In genomic region chr19:7099597-7099921, GRCh38 we compare ENCODE assay signal across 10 cellular contexts. TPM values are rescaled to one million over a fixed set of nuclear protein-coding genes. Genes with fewer than 3 reads are reported as not detected.
DNase-seq lines count a peak whose midpoint lies in the region; TF ChIP-seq lines count a peak whose summit lies in the region.
"Had no signal": no experiment of that assay in that cellular context is flagged by ENCODE, and none has a peak within 500 bp of the region (broad histone marks: within the 10 kb centered on the region; RNA-seq: fewer than 3 reads in every experiment).

No MANE protein-coding gene starts in this region.

- H3K36me3 Mint-ChIP-seq in activated CD4-positive, alpha-beta memory T cell treated with anti-CD3 and anti-CD28 coated beads, Interleukin-2, amount 10 ng/mL, durations not matched to agents 7 days and 5 days (ENCODE audit: low read depth), result peaks cover 24% of the 10 kb centered on the region

- H3K4me1 ChIP-seq in HAP-1, result peaks cover 5% of the 10 kb centered on the region
- H3K4me1 ChIP-seq in iPS-15b (ENCODE audit: control insufficient read depth, insufficient read depth, low read length), result no peaks in the 10 kb centered on the region

- H3K4me3 ChIP-seq in HAP-1 (peak overlapping the region; percentile 54), iPS-15b (ENCODE audit: low read depth, low read length) (peak overlapping the region; percentile 78)

- no peaks in the 10 kb centered on the region for H3K27me3 ChIP-seq in HAP-1 (ENCODE audit: low read depth)
- no peaks in the 10 kb centered on the region for H3K27me3 ChIP-seq in iPS-15b (ENCODE audit: control insufficient read depth, insufficient read depth, low read length)

- peaks cover 25% of the 10 kb centered on the region for H3K9me3 Mint-ChIP-seq in activated CD4-positive, alpha-beta memory T cell treated with anti-CD3 and anti-CD28 coated beads, Interleukin-2, amount 10 ng/mL, durations not matched to agents 7 days and 5 days

- H3K4me1 Mint-ChIP-seq in activated CD4-positive, alpha-beta memory T cell treated with anti-CD3 and anti-CD28 coated beads, Interleukin-2, amount 10 ng/mL, durations not matched to agents 7 days and 5 days, result peaks cover 32% of the 10 kb centered on the region

- H3K36me3 ChIP-seq in HAP-1 (replicated peaks) (no peaks in the 10 kb centered on the region), iPS-15b (ENCODE audit: control insufficient read depth, insufficient read depth, low read length) (no peaks in the 10 kb centered on the region)

- H3K9ac ChIP-seq in iPS-15b (ENCODE audit: low read depth, low read length), result peak overlapping the region; percentile 38

- in situ Hi-C loops in HAP-1 (cut with MboI; ENCODE audit: low sequenced_read_pairs), result no loop called here

- H3K27me3 Mint-ChIP-seq in activated CD4-positive, alpha-beta memory T cell treated with anti-CD3 and anti-CD28 coated beads, Interleukin-2, amount 10 ng/mL, durations not matched to agents 7 days and 5 days, result peaks cover 8% of the 10 kb centered on the region

- peak overlapping the region; percentile 80 for H3K4me3 Mint-ChIP-seq in activated CD4-positive, alpha-beta memory T cell treated with anti-CD3 and anti-CD28 coated beads, Interleukin-2, amount 10 ng/mL, durations not matched to agents 7 days and 5 days

- CTCF ChIA-PET in activated CD4-positive, alpha-beta memory T cell treated with anti-CD3 and anti-CD28 coated beads, Interleukin-2, amount 10 ng/mL, durations not matched to agents 7 days and 5 days (lab: Charles Lee), result interaction anchor here (0.6 to 1.6 kb wide), 13 partner anchors 30 to 700 kb away, joined by 3 to 11 read pairs (median 4); partner anchors contain the start of genes PET100, TRAPPC5, XAB2 and ZNF557

- POLR2A ChIA-PET in activated CD4-positive, alpha-beta memory T cell treated with anti-CD3 and anti-CD28 coated beads, Interleukin-2, amount 10 ng/mL, durations not matched to agents 7 days and 5 days (lab: Charles Lee), result interaction anchor here (0.6 to 3.6 kb wide), 16 partner anchors 22 to 992 kb away, joined by 3 to 38 read pairs (median 3); partner anchors contain the start of genes ARHGEF18, INSR, PET100 and SNAPC2

- TF ChIP-seq CTCF in GM10266 (IDR thresholded peaks at IDR 0.05; ENCODE audit: control insufficient read depth, insufficient read depth, low read depth, missing control alignments), result no peak

- peak in 1 of 2 experiments; percentile 95 for DNase-seq in HAP-1 (ENCODE audit: low spot score in 2 of 2)
- DNase-seq in activated CD4-positive, alpha-beta memory T cell treated with anti-CD3 and anti-CD28 coated beads, Interleukin-2, amount 10 ng/mL, durations not matched to agents 7 days and 5 days, result no peak
- peak in 2 of 3 donors; percentile 12 to 60 for DNase-seq in stimulated activated CD4-positive, alpha-beta T cell treated with anti-CD3 and anti-CD28 coated beads, TNF-alpha, amount 100 ng/mL, for 1 hour (ENCODE audit: low read depth in 3 of 3, low spot score in 1 of 3)
- no peak for DNase-seq in cortex of kidney (lab: John Stamatoyannopoulos, UW)
- DNase-seq in ecto neural progenitor cell (ENCODE audit: low spot score), result no peak
- DNase-seq in GM10266 (ENCODE audit: extremely low spot score), result no peak
- DNase-seq in activated gamma-delta T cell treated with Interleukin-2 at 50 U/mL for 16 hours, result no peak

- peak overlapping the region; percentile 78 for H3K27ac Mint-ChIP-seq in activated CD4-positive, alpha-beta memory T cell treated with anti-CD3 and anti-CD28 coated beads, Interleukin-2, amount 10 ng/mL, durations not matched to agents 7 days and 5 days

- H3K9me3 ChIP-seq in HAP-1, result peaks cover 1% of the 10 kb centered on the region; the same call in 1 of the 2 replicates
- peaks cover 3% of the 10 kb centered on the region for H3K9me3 ChIP-seq in iPS-15b (ENCODE audit: control insufficient read depth, insufficient read depth, low read length)

RNA-seq across cellular contexts. Expression of gene ZNF557, which starts 30.1 kb away (rescaled TPM):
- total RNA-seq in activated CD4-positive, alpha-beta memory T cell treated with anti-CD3 and anti-CD28 coated beads, Interleukin-2, amount 10 ng/mL, durations not matched to agents 7 days and 5 days, result 10 to 100 TPM; 12.9 to 13.4 TPM

RNA-seq across cellular contexts. Expression of gene MBD3L3, which starts 41.1 kb away (rescaled TPM):
- not detected for total RNA-seq in activated CD4-positive, alpha-beta memory T cell treated with anti-CD3 and anti-CD28 coated beads, Interleukin-2, amount 10 ng/mL, durations not matched to agents 7 days and 5 days
- total RNA-seq: LHCN-M2, pulmonary artery endothelial cell had no signal

RNA-seq across cellular contexts. Expression of gene MBD3L2, which starts 50.4 kb away (rescaled TPM):
- total RNA-seq in activated CD4-positive, alpha-beta memory T cell treated with anti-CD3 and anti-CD28 coated beads, Interleukin-2, amount 10 ng/mL, durations not matched to agents 7 days and 5 days, result not detected
- total RNA-seq: LHCN-M2, pulmonary artery endothelial cell had no signal

RNA-seq across cellular contexts. Expression of gene MBD3L4, which starts 59.6 kb away (rescaled TPM):
- total RNA-seq in activated CD4-positive, alpha-beta memory T cell treated with anti-CD3 and anti-CD28 coated beads, Interleukin-2, amount 10 ng/mL, durations not matched to agents 7 days and 5 days, result not detected
- total RNA-seq: LHCN-M2, pulmonary artery endothelial cell had no signal

Comparison
In these comparisons a context has a peak if more than half of its experiments do, and no peak if none do; other contexts are left out.
1. DNase-seq: peak in stimulated activated CD4-positive, alpha-beta T cell treated with anti-CD3 and anti-CD28 coated beads, TNF-alpha, amount 100 ng/mL, for 1 hour (2 of 3); none in activated CD4-positive, alpha-beta memory T cell treated with anti-CD3 and anti-CD28 coated beads, Interleukin-2, amount 10 ng/mL, durations not matched to agents 7 days and 5 days (single experiment), cortex of kidney (single experiment), ecto neural progenitor cell (single experiment), GM10266 (single experiment) and activated gamma-delta T cell treated with Interleukin-2 at 50 U/mL for 16 hours (single experiment).